ENCODE assay signal across 1 cellular context in the genomic region with DNA sequence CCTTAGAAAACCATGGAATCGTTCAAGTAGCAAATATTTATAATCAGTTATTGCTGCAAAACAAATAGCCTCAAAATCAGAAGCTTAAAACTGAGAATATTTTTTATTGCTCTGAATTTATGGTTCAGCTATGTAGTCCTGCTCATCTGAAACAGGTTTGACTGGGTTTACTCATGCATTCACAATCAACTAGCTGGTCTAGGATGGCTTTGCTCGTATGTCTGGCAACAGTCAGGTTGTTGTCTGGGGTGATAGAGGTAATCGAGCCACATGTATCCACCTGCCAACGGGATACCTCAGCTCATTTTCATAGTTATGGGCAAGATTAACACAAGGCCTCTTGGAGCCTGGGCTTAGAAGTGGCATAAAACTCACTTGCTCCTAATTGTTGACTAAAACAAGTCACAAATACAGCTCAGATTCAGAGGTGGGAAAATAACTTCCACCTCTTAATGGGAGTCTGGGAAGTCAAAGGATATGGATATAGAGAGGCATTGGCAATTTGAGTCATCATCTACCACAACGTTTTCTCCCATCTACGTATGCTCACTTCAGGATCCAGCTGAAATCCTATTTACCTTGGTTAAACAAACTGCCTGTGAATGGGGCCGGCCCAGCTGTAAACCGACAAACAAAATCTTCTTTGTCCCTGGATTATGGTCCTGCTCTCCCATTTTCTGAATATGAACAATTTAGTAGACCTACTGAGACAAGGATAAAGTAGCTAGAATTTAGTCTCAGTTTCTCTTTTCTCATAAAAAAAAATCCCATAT.
TF ChIP-seq lines count a peak whose summit lies in the region.

No MANE protein-coding gene starts in this region.

TF ChIP-seq in HepG2, 621 proteins besides CTCF, POLR2A, EP300 and RAD21 (continued from another document and continues in another):
- TF ChIP-seq, protein P1, sequence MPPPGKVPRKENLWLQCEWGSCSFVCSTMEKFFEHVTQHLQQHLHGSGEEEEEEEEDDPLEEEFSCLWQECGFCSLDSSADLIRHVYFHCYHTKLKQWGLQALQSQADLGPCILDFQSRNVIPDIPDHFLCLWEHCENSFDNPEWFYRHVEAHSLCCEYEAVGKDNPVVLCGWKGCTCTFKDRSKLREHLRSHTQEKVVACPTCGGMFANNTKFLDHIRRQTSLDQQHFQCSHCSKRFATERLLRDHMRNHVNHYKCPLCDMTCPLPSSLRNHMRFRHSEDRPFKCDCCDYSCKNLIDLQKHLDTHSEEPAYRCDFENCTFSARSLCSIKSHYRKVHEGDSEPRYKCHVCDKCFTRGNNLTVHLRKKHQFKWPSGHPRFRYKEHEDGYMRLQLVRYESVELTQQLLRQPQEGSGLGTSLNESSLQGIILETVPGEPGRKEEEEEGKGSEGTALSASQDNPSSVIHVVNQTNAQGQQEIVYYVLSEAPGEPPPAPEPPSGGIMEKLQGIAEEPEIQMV (CRISPR knock-in tag; IDR thresholded peaks at IDR 0.05; ENCODE audit: low read depth): no peak
- TF ChIP-seq, protein P2, sequence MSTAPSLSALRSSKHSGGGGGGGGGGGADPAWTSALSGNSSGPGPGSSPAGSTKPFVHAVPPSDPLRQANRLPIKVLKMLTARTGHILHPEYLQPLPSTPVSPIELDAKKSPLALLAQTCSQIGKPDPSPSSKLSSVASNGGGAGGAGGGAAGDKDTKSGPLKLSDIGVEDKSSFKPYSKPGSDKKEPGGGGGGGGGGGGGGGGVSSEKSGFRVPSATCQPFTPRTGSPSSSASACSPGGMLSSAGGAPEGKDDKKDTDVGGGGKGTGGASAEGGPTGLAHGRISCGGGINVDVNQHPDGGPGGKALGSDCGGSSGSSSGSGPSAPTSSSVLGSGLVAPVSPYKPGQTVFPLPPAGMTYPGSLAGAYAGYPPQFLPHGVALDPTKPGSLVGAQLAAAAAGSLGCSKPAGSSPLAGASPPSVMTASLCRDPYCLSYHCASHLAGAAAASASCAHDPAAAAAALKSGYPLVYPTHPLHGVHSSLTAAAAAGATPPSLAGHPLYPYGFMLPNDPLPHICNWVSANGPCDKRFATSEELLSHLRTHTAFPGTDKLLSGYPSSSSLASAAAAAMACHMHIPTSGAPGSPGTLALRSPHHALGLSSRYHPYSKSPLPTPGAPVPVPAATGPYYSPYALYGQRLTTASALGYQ (CRISPR knock-in tag; IDR thresholded peaks at IDR 0.05): no peak
- TF ChIP-seq ZMYM2 (CRISPR knock-in tag; IDR thresholded peaks at IDR 0.05): 0 out of 2 replicates have a peak, but pooled peaks have one; percentile 52
- TF ChIP-seq JARID2 (CRISPR knock-in tag; IDR thresholded peaks at IDR 0.05; ENCODE audit: insufficient replicate concordance): no peak
- TF ChIP-seq FOXK1 (CRISPR knock-in tag; IDR thresholded peaks at IDR 0.05; ENCODE audit: borderline replicate concordance, low read depth): no peak
- TF ChIP-seq MAFG (CRISPR knock-in tag; IDR thresholded peaks at IDR 0.05): no peak
- peak; percentile 64; the same call in 1 of the 2 replicates for TF ChIP-seq SOX5 (CRISPR knock-in tag; IDR thresholded peaks at IDR 0.05; ENCODE audit: borderline replicate concordance)
- no peak for TF ChIP-seq GPN1 (CRISPR knock-in tag; IDR thresholded peaks at IDR 0.05; ENCODE audit: borderline replicate concordance)
- TF ChIP-seq IRF2 (CRISPR knock-in tag; IDR thresholded peaks at IDR 0.05): 0 out of 2 replicates have a peak, but pooled peaks have one; percentile 27
- no peak for TF ChIP-seq ZNF777 (CRISPR knock-in tag; IDR thresholded peaks at IDR 0.05)
- TF ChIP-seq ZNF775 (CRISPR knock-in tag; IDR thresholded peaks at IDR 0.05; ENCODE audit: borderline replicate concordance): no peak
- TF ChIP-seq RFXANK (CRISPR knock-in tag; IDR thresholded peaks at IDR 0.05): no peak
- peak; percentile 53; the same call in 1 of the 2 replicates for TF ChIP-seq SAP130 (CRISPR knock-in tag; IDR thresholded peaks at IDR 0.05; ENCODE audit: low read depth)
- no peak for TF ChIP-seq ZNF121 (CRISPR knock-in tag; IDR thresholded peaks at IDR 0.05)
- no peak for TF ChIP-seq CBFB (CRISPR knock-in tag; IDR thresholded peaks at IDR 0.05)
- TF ChIP-seq FOXA3 (CRISPR knock-in tag; IDR thresholded peaks at IDR 0.05): peak; percentile 80
- TF ChIP-seq MIXL1 (CRISPR knock-in tag; IDR thresholded peaks at IDR 0.05): no peak
- TF ChIP-seq, protein P3, sequence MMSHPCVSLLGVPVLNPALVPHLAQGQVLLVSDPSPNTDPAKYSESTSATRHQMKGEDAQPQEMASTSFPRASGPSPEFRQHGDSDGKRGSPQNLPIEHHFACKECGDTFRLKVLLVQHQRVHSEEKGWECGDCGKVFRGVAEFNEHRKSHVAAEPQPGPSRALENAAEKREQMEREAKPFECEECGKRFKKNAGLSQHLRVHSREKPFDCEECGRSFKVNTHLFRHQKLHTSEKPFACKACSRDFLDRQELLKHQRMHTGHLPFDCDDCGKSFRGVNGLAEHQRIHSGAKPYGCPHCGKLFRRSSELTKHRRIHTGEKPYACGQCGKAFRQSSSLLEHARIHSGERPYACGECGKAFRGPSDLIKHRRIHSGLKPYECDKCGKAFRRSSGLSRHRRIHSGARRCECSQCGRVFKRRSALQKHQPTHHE (CRISPR knock-in tag; IDR thresholded peaks at IDR 0.05; ENCODE audit: borderline replicate concordance): no peak
- TF ChIP-seq, protein P4, sequence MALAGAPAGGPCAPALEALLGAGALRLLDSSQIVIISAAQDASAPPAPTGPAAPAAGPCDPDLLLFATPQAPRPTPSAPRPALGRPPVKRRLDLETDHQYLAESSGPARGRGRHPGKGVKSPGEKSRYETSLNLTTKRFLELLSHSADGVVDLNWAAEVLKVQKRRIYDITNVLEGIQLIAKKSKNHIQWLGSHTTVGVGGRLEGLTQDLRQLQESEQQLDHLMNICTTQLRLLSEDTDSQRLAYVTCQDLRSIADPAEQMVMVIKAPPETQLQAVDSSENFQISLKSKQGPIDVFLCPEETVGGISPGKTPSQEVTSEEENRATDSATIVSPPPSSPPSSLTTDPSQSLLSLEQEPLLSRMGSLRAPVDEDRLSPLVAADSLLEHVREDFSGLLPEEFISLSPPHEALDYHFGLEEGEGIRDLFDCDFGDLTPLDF (CRISPR knock-in tag; IDR thresholded peaks at IDR 0.05): no peak
- TF ChIP-seq, protein P5, sequence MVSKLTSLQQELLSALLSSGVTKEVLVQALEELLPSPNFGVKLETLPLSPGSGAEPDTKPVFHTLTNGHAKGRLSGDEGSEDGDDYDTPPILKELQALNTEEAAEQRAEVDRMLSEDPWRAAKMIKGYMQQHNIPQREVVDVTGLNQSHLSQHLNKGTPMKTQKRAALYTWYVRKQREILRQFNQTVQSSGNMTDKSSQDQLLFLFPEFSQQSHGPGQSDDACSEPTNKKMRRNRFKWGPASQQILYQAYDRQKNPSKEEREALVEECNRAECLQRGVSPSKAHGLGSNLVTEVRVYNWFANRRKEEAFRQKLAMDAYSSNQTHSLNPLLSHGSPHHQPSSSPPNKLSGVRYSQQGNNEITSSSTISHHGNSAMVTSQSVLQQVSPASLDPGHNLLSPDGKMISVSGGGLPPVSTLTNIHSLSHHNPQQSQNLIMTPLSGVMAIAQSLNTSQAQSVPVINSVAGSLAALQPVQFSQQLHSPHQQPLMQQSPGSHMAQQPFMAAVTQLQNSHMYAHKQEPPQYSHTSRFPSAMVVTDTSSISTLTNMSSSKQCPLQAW (CRISPR knock-in tag; IDR thresholded peaks at IDR 0.05): peak; percentile 27; the same call in 1 of the 2 replicates
- no peak for TF ChIP-seq ZNF124 (CRISPR knock-in tag; IDR thresholded peaks at IDR 0.05)
- no peak for TF ChIP-seq CREB1 (IDR thresholded peaks at IDR 0.05)
- TF ChIP-seq CREB1 (CRISPR knock-in tag; IDR thresholded peaks at IDR 0.05): no peak
- TF ChIP-seq, protein P6, sequence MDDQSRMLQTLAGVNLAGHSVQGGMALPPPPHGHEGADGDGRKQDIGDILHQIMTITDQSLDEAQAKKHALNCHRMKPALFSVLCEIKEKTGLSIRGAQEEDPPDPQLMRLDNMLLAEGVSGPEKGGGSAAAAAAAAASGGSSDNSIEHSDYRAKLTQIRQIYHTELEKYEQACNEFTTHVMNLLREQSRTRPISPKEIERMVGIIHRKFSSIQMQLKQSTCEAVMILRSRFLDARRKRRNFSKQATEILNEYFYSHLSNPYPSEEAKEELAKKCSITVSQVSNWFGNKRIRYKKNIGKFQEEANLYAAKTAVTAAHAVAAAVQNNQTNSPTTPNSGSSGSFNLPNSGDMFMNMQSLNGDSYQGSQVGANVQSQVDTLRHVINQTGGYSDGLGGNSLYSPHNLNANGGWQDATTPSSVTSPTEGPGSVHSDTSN (CRISPR knock-in tag; IDR thresholded peaks at IDR 0.05; ENCODE audit: borderline replicate concordance): no peak
- TF ChIP-seq ZNF816 (CRISPR knock-in tag; IDR thresholded peaks at IDR 0.05; ENCODE audit: borderline replicate concordance): no peak
- TF ChIP-seq TBX2 (CRISPR knock-in tag; IDR thresholded peaks at IDR 0.05; ENCODE audit: borderline replicate concordance): no peak
- TF ChIP-seq NR2F6 (IDR thresholded peaks at IDR 0.05): no peak
- 0 out of 2 replicates have a peak, but pooled peaks have one; percentile 11 for TF ChIP-seq NR2F6 (CRISPR knock-in tag; IDR thresholded peaks at IDR 0.05)
- TF ChIP-seq ZEB1 (IDR thresholded peaks at IDR 0.05; ENCODE audit: insufficient replicate concordance, low read depth): no peak
- no peak for TF ChIP-seq SP5 (CRISPR knock-in tag; IDR thresholded peaks at IDR 0.05; ENCODE audit: borderline replicate concordance, low read depth)
- TF ChIP-seq NFKB2 (CRISPR knock-in tag; IDR thresholded peaks at IDR 0.05; ENCODE audit: borderline replicate concordance): no peak
- no peak for TF ChIP-seq PAX8 (CRISPR knock-in tag; IDR thresholded peaks at IDR 0.05; ENCODE audit: borderline replicate concordance)
- no peak for TF ChIP-seq HCFC1 (IDR thresholded peaks at IDR 0.05; ENCODE audit: low read depth, low read length)
- TF ChIP-seq, protein P7, sequence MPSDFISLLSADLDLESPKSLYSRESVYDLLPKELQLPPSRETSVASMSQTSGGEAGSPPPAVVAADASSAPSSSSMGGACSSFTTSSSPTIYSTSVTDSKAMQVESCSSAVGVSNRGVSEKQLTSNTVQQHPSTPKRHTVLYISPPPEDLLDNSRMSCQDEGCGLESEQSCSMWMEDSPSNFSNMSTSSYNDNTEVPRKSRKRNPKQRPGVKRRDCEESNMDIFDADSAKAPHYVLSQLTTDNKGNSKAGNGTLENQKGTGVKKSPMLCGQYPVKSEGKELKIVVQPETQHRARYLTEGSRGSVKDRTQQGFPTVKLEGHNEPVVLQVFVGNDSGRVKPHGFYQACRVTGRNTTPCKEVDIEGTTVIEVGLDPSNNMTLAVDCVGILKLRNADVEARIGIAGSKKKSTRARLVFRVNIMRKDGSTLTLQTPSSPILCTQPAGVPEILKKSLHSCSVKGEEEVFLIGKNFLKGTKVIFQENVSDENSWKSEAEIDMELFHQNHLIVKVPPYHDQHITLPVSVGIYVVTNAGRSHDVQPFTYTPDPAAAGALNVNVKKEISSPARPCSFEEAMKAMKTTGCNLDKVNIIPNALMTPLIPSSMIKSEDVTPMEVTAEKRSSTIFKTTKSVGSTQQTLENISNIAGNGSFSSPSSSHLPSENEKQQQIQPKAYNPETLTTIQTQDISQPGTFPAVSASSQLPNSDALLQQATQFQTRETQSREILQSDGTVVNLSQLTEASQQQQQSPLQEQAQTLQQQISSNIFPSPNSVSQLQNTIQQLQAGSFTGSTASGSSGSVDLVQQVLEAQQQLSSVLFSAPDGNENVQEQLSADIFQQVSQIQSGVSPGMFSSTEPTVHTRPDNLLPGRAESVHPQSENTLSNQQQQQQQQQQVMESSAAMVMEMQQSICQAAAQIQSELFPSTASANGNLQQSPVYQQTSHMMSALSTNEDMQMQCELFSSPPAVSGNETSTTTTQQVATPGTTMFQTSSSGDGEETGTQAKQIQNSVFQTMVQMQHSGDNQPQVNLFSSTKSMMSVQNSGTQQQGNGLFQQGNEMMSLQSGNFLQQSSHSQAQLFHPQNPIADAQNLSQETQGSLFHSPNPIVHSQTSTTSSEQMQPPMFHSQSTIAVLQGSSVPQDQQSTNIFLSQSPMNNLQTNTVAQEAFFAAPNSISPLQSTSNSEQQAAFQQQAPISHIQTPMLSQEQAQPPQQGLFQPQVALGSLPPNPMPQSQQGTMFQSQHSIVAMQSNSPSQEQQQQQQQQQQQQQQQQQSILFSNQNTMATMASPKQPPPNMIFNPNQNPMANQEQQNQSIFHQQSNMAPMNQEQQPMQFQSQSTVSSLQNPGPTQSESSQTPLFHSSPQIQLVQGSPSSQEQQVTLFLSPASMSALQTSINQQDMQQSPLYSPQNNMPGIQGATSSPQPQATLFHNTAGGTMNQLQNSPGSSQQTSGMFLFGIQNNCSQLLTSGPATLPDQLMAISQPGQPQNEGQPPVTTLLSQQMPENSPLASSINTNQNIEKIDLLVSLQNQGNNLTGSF (CRISPR knock-in tag; IDR thresholded peaks at IDR 0.05): no peak
- peak; percentile 31; the same call in 1 of the 2 replicates for TF ChIP-seq FOXJ3 (CRISPR knock-in tag; IDR thresholded peaks at IDR 0.05; ENCODE audit: borderline replicate concordance)
- TF ChIP-seq HMG20A (CRISPR knock-in tag; IDR thresholded peaks at IDR 0.05; ENCODE audit: borderline replicate concordance): peak; percentile 55; the same call in 1 of the 2 replicates
- TF ChIP-seq AKAP8 (CRISPR knock-in tag; IDR thresholded peaks at IDR 0.05): no peak
- 0 out of 2 replicates have a peak, but pooled peaks have one; percentile 25 for TF ChIP-seq TSC22D2 (CRISPR knock-in tag; IDR thresholded peaks at IDR 0.05; ENCODE audit: borderline replicate concordance)
- no peak for TF ChIP-seq KDM6A (CRISPR knock-in tag; IDR thresholded peaks at IDR 0.05; ENCODE audit: low read depth)
- TF ChIP-seq SOX6 (IDR thresholded peaks at IDR 0.05): no peak
- peak; percentile 57; the same call in 1 of the 2 replicates for TF ChIP-seq SOX6 (CRISPR knock-in tag; IDR thresholded peaks at IDR 0.05)
